In genomic region chr13:113489549-113490495, GRCh38 we compare ENCODE assay signal across 8 cellular contexts. TPM values are rescaled to one million over a fixed set of nuclear protein-coding genes. Genes with fewer than 3 reads are reported as not detected.
DNase-seq lines count a peak whose midpoint lies in the region; ATAC-seq and TF ChIP-seq lines count a peak whose summit lies in the region.

No MANE protein-coding gene starts in this region.

- H3K27me3 ChIP-seq in neuron (ENCODE audit: insufficient read depth, low read length) (no peaks in the 10 kb centered on the region), upper lobe of left lung (no peaks in the 10 kb centered on the region)

- TF ChIP-seq CTCF in fibroblast of pulmonary artery (IDR thresholded peaks at IDR 0.05; ENCODE audit: low read length, missing control alignments) (no peak), upper lobe of left lung (IDR thresholded peaks at IDR 0.05) (no peak)

- H3K36me3 ChIP-seq in neuron (ENCODE audit: insufficient read depth, low read length) (no peaks in the 10 kb centered on the region), upper lobe of left lung (peaks cover 0 to 2% (median under 1%) of the 10 kb centered on the region in 4 donors)

- peak overlapping the region; percentile 86 to 96 (median 87) for H3K27ac ChIP-seq in upper lobe of left lung

- DNase-seq in activated CD4-positive, CD25-positive, alpha-beta regulatory T cell treated with anti-CD3 and anti-CD28 coated beads, Interleukin-2, amount 50 U/mL, for 72 hours = no peak
- DNase-seq in NCI-H345 (lab: John Stamatoyannopoulos, UW) (peak; percentile 42), activated T-cell treated with anti-CD3 and anti-CD28 coated beads for 4 hours (peak; percentile 17), fibroblast of pulmonary artery (ENCODE audit: low read depth) (peak; percentile 54), upper lobe of left lung (peak in 1 of 2 donors; percentile 35)

- no peak for TF ChIP-seq EP300 in upper lobe of left lung (IDR thresholded peaks at IDR 0.05)

- H3K9me3 ChIP-seq in neuron (ENCODE audit: low read length) (no peaks in the 10 kb centered on the region), upper lobe of left lung (no peaks in the 10 kb centered on the region)

- TF ChIP-seq POLR2A in upper lobe of left lung (IDR thresholded peaks at IDR 0.05) = no peak

- H3K4me3 ChIP-seq in fibroblast of pulmonary artery (replicated peaks; ENCODE audit: low read depth, low read length) (peak overlapping the region; percentile 88), neuron (ENCODE audit: low read length) (peak overlapping the region; percentile 59), upper lobe of left lung (peak overlapping the region; percentile 76 to 97 (median 92))

- peak overlapping the region; percentile 39 for H2AFZ ChIP-seq in neuron (ENCODE audit: low read depth, low read length)

- ATAC-seq in activated CD4-positive, CD25-positive, alpha-beta regulatory T cell treated with anti-CD3 and anti-CD28 coated beads, Interleukin-2, amount 50 U/mL, for 24 hours = peak; percentile 19 to 24
- peak; percentile 30 for ATAC-seq in HG02973 (IDR thresholded peaks at IDR 0.05; ENCODE audit: unreplicated experiment)
- ATAC-seq in upper lobe of left lung (ENCODE audit: low FRiP score in 2 of 2) = peak in 1 of 2 donors; percentile 25

- WGBS in upper lobe of left lung, 2 donors = 9 to 17% methylated on average over 14 to 25 of the region's 54 CpGs

- peaks cover 26% of the 10 kb centered on the region for H3K4me1 ChIP-seq in neuron (ENCODE audit: insufficient read depth, low read length)
- H3K4me1 ChIP-seq in upper lobe of left lung = peaks cover 33 to 56% (median 39%) of the 10 kb centered on the region in 4 donors

RNA-seq across cellular contexts. Expression of gene DCUN1D2, which starts 0.7 kb away (rescaled TPM):
- total RNA-seq in upper lobe of left lung = 10 to 100 TPM; 10.1 to 53.4 (median 26.5) TPM

RNA-seq across cellular contexts. Expression of gene ADPRHL1, which starts 36.5 kb away (rescaled TPM):
- total RNA-seq in upper lobe of left lung = 1 to 10 TPM in 5 of 6 donors, under 1 TPM in 1; 0.59 to 6.3 (median 2.8) TPM
